Comparison of ENCODE assay signal across 23 cellular contexts in the genomic region with DNA sequence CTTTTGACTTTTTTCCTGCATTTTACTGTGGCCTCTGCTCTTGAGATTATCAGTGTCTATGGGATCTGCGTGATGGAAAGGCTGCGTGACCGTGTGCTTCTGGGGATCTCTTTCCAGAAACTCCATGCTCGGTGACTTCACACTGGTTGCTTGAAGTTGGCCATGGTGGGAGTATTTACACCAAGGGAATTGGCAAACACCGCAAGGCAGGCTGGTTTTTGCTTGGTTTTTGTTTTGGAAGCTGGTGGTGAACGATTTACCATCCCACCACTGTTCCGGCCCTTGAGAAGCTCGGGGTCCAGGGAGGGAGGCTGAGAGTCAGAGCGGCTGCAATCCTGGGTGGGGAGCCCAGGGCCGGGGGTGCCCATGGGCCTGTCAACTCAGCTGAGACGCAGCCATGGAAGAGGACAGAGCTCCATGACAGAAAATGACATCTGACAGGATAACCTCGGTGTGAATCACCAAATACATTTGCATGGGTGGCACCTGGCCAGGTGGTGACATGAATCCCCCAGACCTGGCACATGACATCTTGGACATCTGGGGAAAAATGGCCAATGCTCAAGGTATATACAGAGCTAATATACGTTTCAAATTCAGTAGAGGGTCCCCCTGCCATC. TPM values are rescaled to one million over a fixed set of nuclear protein-coding genes. Genes with fewer than 3 reads are reported as not detected.
DNase-seq lines count a peak whose midpoint lies in the region; ATAC-seq, FAIRE-seq and TF ChIP-seq lines count a peak whose summit lies in the region.
"Had no signal": no experiment of that assay in that cellular context is flagged by ENCODE, and none has a peak within 500 bp of the region (broad histone marks: within the 10 kb centered on the region; RNA-seq: fewer than 3 reads in every experiment).

No MANE protein-coding gene starts in this region.

- no peaks in the 10 kb centered on the region; a peak in 1 of 5 replicates for H3K4me1 ChIP-seq in K562 (replicated peaks in 1 of 2; ENCODE audit: control insufficient read depth in 2 of 2, insufficient read depth in 2 of 2, low read length in 2 of 2)
- peaks cover 71% of the 10 kb centered on the region for H3K4me1 ChIP-seq in hepatocyte (ENCODE audit: insufficient read depth)
- H3K4me1 ChIP-seq in skeletal muscle tissue (ENCODE audit: control insufficient read depth in 3 of 3, insufficient read depth in 3 of 3, low read length in 3 of 3) = peaks cover 34 to 45% (median 40%) of the 10 kb centered on the region in 3 donors
- peaks cover 94% of the 10 kb centered on the region for H3K4me1 ChIP-seq in vagina
- H3K4me1 ChIP-seq: HAP-1 had no signal

- DNase-seq in K562 (ENCODE audit: extremely low read depth in 1 of 4, low spot score in 3 of 4) = no peak
- no peak for DNase-seq in hepatocyte (ENCODE audit: low spot score)
- no peak for DNase-seq in vagina (ENCODE audit: extremely low spot score in 2 of 2)
- no peak for DNase-seq in stimulated activated naive CD8-positive, alpha-beta T cell treated with anti-CD3 and anti-CD28 coated beads, Interleukin-15, Interleukin-2, amounts not matched to agents 100 U/mL and 50 U/mL, for 24 hours
- no peak for DNase-seq in glomerular visceral epithelial cell (ENCODE audit: extremely low spot score)
- DNase-seq: activated CD4-positive, alpha-beta T cell treated with anti-CD3 and anti-CD28 coated beads, Interleukin-2, amount 50 U/mL, for 4 hours; activated gamma-delta T cell; activated naive CD8-positive, alpha-beta T cell treated with anti-CD3 and anti-CD28 coated beads, Interleukin-2, amount 50 U/mL, for 24 hours; CD8-positive, alpha-beta T cell; DMS153; endodermal cell; GF-D8; KG1; mucosa of descending colon; NCI-H1436 treated with DMSO at 0.1 percent for 48 hours; NCI-H69; spleen; stimulated activated CD4-positive, alpha-beta T cell treated with anti-CD3 and anti-CD28 coated beads, Interleukin-4, amount 100 ng/mL, for 1 hour; stimulated activated naive CD4-positive, alpha-beta T cell had no signal

- CTCF ChIA-PET in K562 (lab: Yijun Ruan, JAX; ENCODE audit: low intra/inter-chr PET ratio) = no interaction called here

- no peak overlapping the region for H3K27ac ChIP-seq in K562 (ENCODE audit: extremely low read depth, low read depth, low read length)
- peak overlapping the region; percentile 96 for H3K27ac ChIP-seq in hepatocyte
- peak overlapping the region; percentile 25 for H3K27ac ChIP-seq in skeletal muscle tissue (ENCODE audit: low read depth, low read length)
- peak overlapping the region; percentile 95 for H3K27ac ChIP-seq in vagina

- H3K9me2 ChIP-seq in hepatocyte (replicated peaks; ENCODE audit: insufficient read depth) = no peaks in the 10 kb centered on the region

- no peak for TF ChIP-seq CTCF in K562 (IDR thresholded peaks at IDR 0.05 in 2 of 3, conservative IDR thresholded peaks at IDR 0.05 in 1 of 3; ENCODE audit: insufficient read depth in 2 of 3, low read depth in 1 of 3, low read length in 3 of 3)
- no peak for TF ChIP-seq CTCF in hepatocyte (IDR thresholded peaks at IDR 0.05; ENCODE audit: poor library complexity)
- no peak for TF ChIP-seq CTCF in vagina (IDR thresholded peaks at IDR 0.05)

- H3K4me3 ChIP-seq in K562 (no peak overlapping the region), hepatocyte (no peak overlapping the region), skeletal muscle tissue (ENCODE audit: low read length in 3 of 3) (no peak overlapping the region), vagina (no peak overlapping the region)
- H3K4me3 ChIP-seq: HAP-1, mucosa of descending colon, spleen had no signal

- in situ Hi-C loops in K562 (cut with MboI) = no loop called here

- H3K79me2 ChIP-seq in K562 (ENCODE audit: control insufficient read depth, insufficient read depth, low read length) (no peaks in the 10 kb centered on the region), hepatocyte (peaks cover 51% of the 10 kb centered on the region)

- 7% methylated on average over 13 of the region's 13 CpGs for WGBS in K562 (ENCODE audit: insufficient coverage, low coverage, missing lambda C conversion rate)
- 89% methylated on average over 13 of the region's 13 CpGs for WGBS in hepatocyte (ENCODE audit: low lambda C conversion rate, missing lambda C conversion rate)

- H2AFZ ChIP-seq in K562 (ENCODE audit: low read depth, low read length) = no peak overlapping the region
- H2AFZ ChIP-seq in hepatocyte = no peak overlapping the region

- BruUV-seq in K562 (replicated peaks; lab: Mats Ljungman, UMichigan) = no TSS peak

- H3K36me3 ChIP-seq in K562 (ENCODE audit: control insufficient read depth, insufficient read depth, low read length) (no peaks in the 10 kb centered on the region), hepatocyte (replicated peaks; ENCODE audit: insufficient read depth, low read depth) (no peaks in the 10 kb centered on the region), skeletal muscle tissue (ENCODE audit: control insufficient read depth in 3 of 3, insufficient read depth in 3 of 3, low read length in 3 of 3) (peaks cover 0 to 2% (median 0%) of the 10 kb centered on the region in 3 donors), vagina (no peaks in the 10 kb centered on the region)
- H3K36me3 ChIP-seq: HAP-1 had no signal

- ATAC-seq in K562 (no peak), HG02759 (IDR thresholded peaks at IDR 0.05; ENCODE audit: unreplicated experiment) (no peak)
- ATAC-seq in stimulated activated naive CD8-positive, alpha-beta T cell treated with anti-CD3 and anti-CD28 coated beads, Interleukin-15, Interleukin-2, amounts not matched to agents 100 U/mL and 50 U/mL, for 24 hours = no peak
- ATAC-seq: activated naive CD8-positive, alpha-beta T cell treated with anti-CD3 and anti-CD28 coated beads, Interleukin-2, amount 50 U/mL, for 24 hours; CD8-positive, alpha-beta T cell; mucosa of descending colon had no signal

- TF ChIP-seq POLR2A in K562 (conservative IDR thresholded peaks at IDR 0.05) = no peak
- TF ChIP-seq POLR2A in vagina (IDR thresholded peaks at IDR 0.05) = no peak

- H4K20me1 ChIP-seq in K562 (replicated peaks; ENCODE audit: control insufficient read depth, insufficient read depth, low read length) (peaks cover 19% of the 10 kb centered on the region; the same call in 1 of the 2 replicates), hepatocyte (ENCODE audit: insufficient read depth, poor library complexity, severe bottlenecking) (no peaks in the 10 kb centered on the region)

- no peak overlapping the region for H3K9ac ChIP-seq in K562 (ENCODE audit: insufficient read depth in 1 of 2, low read depth in 2 of 2, low read length in 2 of 2)
- H3K9ac ChIP-seq in skeletal muscle tissue (ENCODE audit: low read depth in 1 of 3, low read length in 3 of 3) = no peak overlapping the region

- no peak overlapping the region for H3K4me2 ChIP-seq in K562 (ENCODE audit: insufficient read depth, low read length)
- no peak overlapping the region for H3K4me2 ChIP-seq in hepatocyte

- H3K27me3 ChIP-seq in K562 (ENCODE audit: control insufficient read depth in 2 of 2, insufficient read depth in 2 of 2, low read length in 2 of 2) (peaks cover 75 to 87% of the 10 kb centered on the region in 2 experiments), hepatocyte (no peaks in the 10 kb centered on the region), skeletal muscle tissue (ENCODE audit: control insufficient read depth in 3 of 3, insufficient read depth in 3 of 3, low read length in 3 of 3) (peaks cover 0 to 10% (median 7%) of the 10 kb centered on the region in 3 donors), vagina (no peaks in the 10 kb centered on the region)

- FAIRE-seq in K562 (lab: Jason Lieb, UNC) = no peak
- FAIRE-seq: urothelium cell line had no signal

- POLR2A ChIA-PET in K562 (lab: Yijun Ruan, JAX) = interaction anchor here (1.0 to 1.3 kb wide), 3 partner anchors 9 to 17 kb away, joined by 4 to 5 read pairs (median 4); no protein-coding TSS in a partner anchor

- H3K9me1 ChIP-seq in K562 (ENCODE audit: control insufficient read depth, insufficient read depth, low read length) = no peaks in the 10 kb centered on the region

- H3K9me3 ChIP-seq in K562 (replicated peaks; ENCODE audit: control insufficient read depth, insufficient read depth, low read depth, low read length) = no peaks in the 10 kb centered on the region
- no peaks in the 10 kb centered on the region for H3K9me3 ChIP-seq in hepatocyte (ENCODE audit: low read depth)
- H3K9me3 ChIP-seq in skeletal muscle tissue (ENCODE audit: control insufficient read depth in 3 of 3, low read length in 3 of 3) = no peaks in the 10 kb centered on the region
- no peaks in the 10 kb centered on the region for H3K9me3 ChIP-seq in vagina
- H3K9me3 ChIP-seq: HAP-1, mucosa of descending colon, spleen had no signal

- TF ChIP-seq RAD21 in K562 (CRISPR knock-in tag; conservative IDR thresholded peaks at IDR 0.05 in 1 of 2, IDR thresholded peaks at IDR 0.05 in 1 of 2) = no peak

- intact Hi-C loops in K562 (cut with micrococcal nuclease) = no loop called here
- intact Hi-C loops in vagina (cut with DNase I) = no loop called here

- no peak for TF ChIP-seq EP300 in K562 (IDR thresholded peaks at IDR 0.05; ENCODE audit: low read length)

TF ChIP-seq in K562, 482 proteins besides CTCF, POLR2A, EP300 and RAD21 (continues in another document):
- TF ChIP-seq NFIC (IDR thresholded peaks at IDR 0.05) = 0 out of 2 replicates have a peak, but pooled peaks have one; percentile 21
- TF ChIP-seq ZNF239 (CRISPR knock-in tag; IDR thresholded peaks at IDR 0.05) = no peak
- TF ChIP-seq BRCA1 (IDR thresholded peaks at IDR 0.05) = no peak
- no peak for TF ChIP-seq BRCA1 (CRISPR knock-in tag; IDR thresholded peaks at IDR 0.05)

RNA-seq across cellular contexts. Expression of gene CRISPLD2, which starts 11.1 kb away (rescaled TPM):
- 0.42 TPM in 1 of 2 replicates, not detected in the other for total RNA-seq in K562 (2011; cell fraction: chromatin; rRNA removed; ENCODE audit: low replicate concordance)
- 0.13 and 0.17 TPM in 2 replicates for total RNA-seq in K562 (2011; cell fraction: nucleolus; rRNA removed)
- total RNA-seq in K562 (2011; cell fraction: nucleoplasm; rRNA removed) = 0.31 TPM in 1 of 2 replicates, not detected in the other
- total RNA-seq in K562 (2014; rRNA removed) = 0.12 TPM in 1 of 2 replicates, not detected in the other
- 0.04 and 0.10 TPM in 2 replicates for total RNA-seq in K562 (2014; rRNA removed; fragmentation: Illumina TruSeq; extraction: Trizol)
- not detected in 2 replicates for total RNA-seq in K562 (2015; rRNA removed; fragmentation: Illumina TruSeq; extraction: Trizol)
- total RNA-seq in K562 (2021) = 0.22 and 0.24 TPM in 2 replicates
- 0.05 TPM in 1 of 2 replicates, not detected in the other for polyA plus RNA-seq in K562 (2011; rRNA removed)
- polyA plus RNA-seq in K562 (2011; cell fraction: cytosol; rRNA removed) = 0.03 and 0.19 TPM in 2 replicates
- polyA plus RNA-seq in K562 (2011; cell fraction: nucleus; rRNA removed) = 0.34 TPM in 1 of 2 replicates, not detected in the other
- 0.07 and 0.16 TPM in 2 replicates for polyA plus RNA-seq in K562 (2012)
- polyA plus RNA-seq in K562 (2014; fragmentation: Illumina TruSeq; extraction: Trizol) = 0.03 and 0.06 TPM in 2 replicates
- polyA plus RNA-seq in K562 (2014; fragmentation: Nextera tagmentation; extraction: Ambion mirVana) = under 1 TPM in 1 of 2 experiments, not detected in 1; 0.03 TPM
- 0.08 TPM in 1 of 2 replicates, not detected in the other for polyA plus RNA-seq in K562 (2014; rRNA removed)
- 0.04 and 0.06 TPM in 2 replicates for polyA minus RNA-seq in K562 (2011; rRNA and poly(A)+ RNA removed)
- polyA minus RNA-seq in K562 (2011; cell fraction: cytosol; rRNA and poly(A)+ RNA removed) = not detected in 2 replicates
- polyA minus RNA-seq in K562 (2011; cell fraction: nucleus; rRNA and poly(A)+ RNA removed) = 0.27 TPM in 1 of 2 replicates, not detected in the other
- total RNA-seq in hepatocyte = 253 and 281 TPM in 2 replicates
- polyA plus RNA-seq in hepatocyte = 284 and 315 TPM in 2 replicates
- 7.3 TPM for total RNA-seq in skeletal muscle tissue
- 320 TPM for total RNA-seq in vagina

Comparison
In these comparisons a context has a peak if more than half of its experiments do, and no peak if none do; other contexts are left out.
1. RNA of gene CRISPLD2, which starts 11.1 kb away (total RNA-seq): 320 TPM in vagina (single experiment) and 253 to 281 TPM in hepatocyte; 7.3 TPM in skeletal muscle tissue (single experiment) and 0.04 to 0.42 TPM in K562; every median in the first group is over 10 times any median in the second.